ENCODE assay signal across 19 cellular contexts in the genomic region with DNA sequence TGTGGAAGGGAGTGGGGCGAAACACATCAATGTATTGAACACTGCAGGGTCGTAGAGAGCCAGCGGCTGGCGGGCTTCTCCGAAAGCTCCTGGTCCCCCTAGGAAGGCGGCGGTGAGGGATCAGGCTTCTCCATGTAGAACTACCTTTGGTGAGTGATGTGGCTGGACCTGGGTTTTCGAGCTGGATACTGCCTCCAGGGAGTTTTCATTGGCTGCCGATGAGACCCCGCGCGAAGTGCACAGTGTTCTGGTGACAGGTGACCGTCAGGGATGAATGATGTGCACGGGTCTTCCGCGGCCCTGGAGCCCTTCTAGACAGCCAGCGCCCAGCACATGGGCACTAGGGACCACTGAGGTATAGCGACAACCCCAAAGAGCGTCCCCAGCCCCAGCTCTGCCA. TPM values are rescaled to one million over a fixed set of nuclear protein-coding genes. Genes with fewer than 3 reads are reported as not detected.
DNase-seq lines count a peak whose midpoint lies in the region; ATAC-seq and TF ChIP-seq lines count a peak whose summit lies in the region.
"Had no signal": no experiment of that assay in that cellular context is flagged by ENCODE, and none has a peak within 500 bp of the region (broad histone marks: within the 10 kb centered on the region; RNA-seq: fewer than 3 reads in every experiment).

No MANE protein-coding gene starts in this region.

- no peak overlapping the region for H3K27ac ChIP-seq in CD8-positive, alpha-beta T cell (ENCODE audit: low read depth, low read length)
- H3K27ac ChIP-seq in HUES6 (ENCODE audit: low read depth, low read length) (no peak overlapping the region), hepatocyte (no peak overlapping the region), OCI-LY7 (ENCODE audit: low read depth, low read length, poor library complexity, severe bottlenecking) (no peak overlapping the region)
- H3K27ac ChIP-seq: neutrophil, thyroid gland had no signal

- peak overlapping the region; percentile 80 for H3K4me3 Mint-ChIP-seq in CD8-positive, alpha-beta T cell

- H3K4me3 ChIP-seq in CD8-positive, alpha-beta T cell (ENCODE audit: low read depth, low read length) = no peak overlapping the region
- H3K4me3 ChIP-seq in HUES6 (ENCODE audit: low read depth, low read length) = peak overlapping the region; percentile 90
- H3K4me3 ChIP-seq in hepatocyte = no peak overlapping the region
- no peak overlapping the region for H3K4me3 ChIP-seq in OCI-LY7 (ENCODE audit: low read depth, low read length, poor library complexity, severe bottlenecking)
- H3K4me3 ChIP-seq: MG63, thyroid gland had no signal

- POLR2A ChIA-PET in CD8-positive, alpha-beta T cell (lab: Charles Lee) = no interaction called here
- POLR2A ChIA-PET in OCI-LY7 (lab: Charles Lee) = no interaction called here

- H2AFZ ChIP-seq in hepatocyte (peak overlapping the region; percentile 61), OCI-LY7 (ENCODE audit: low read length) (no peak overlapping the region)

- no peaks in the 10 kb centered on the region for H4K20me1 ChIP-seq in hepatocyte (ENCODE audit: insufficient read depth, poor library complexity, severe bottlenecking)
- no peaks in the 10 kb centered on the region for H4K20me1 ChIP-seq in OCI-LY7 (ENCODE audit: insufficient read depth, low read length)

- intact Hi-C loops in CD8-positive, alpha-beta T cell (cut with DNase I, micrococcal nuclease) = no loop called here
- intact Hi-C loops in OCI-LY7 (cut with micrococcal nuclease; ENCODE audit: unreplicated experiment) = no loop called here

- DNase-seq in CD8-positive, alpha-beta T cell = no peak
- DNase-seq in hepatocyte (ENCODE audit: low spot score) (no peak), omental fat pad (ENCODE audit: low spot score) (no peak), OCI-LY7 (ENCODE audit: low spot score) (no peak), NCI-H226 (no peak)
- DNase-seq: activated CD4-positive, alpha-beta T cell treated with anti-CD3 and anti-CD28 coated beads for 4 hours; amniotic stem cell; BE2C; foreskin fibroblast; MG63; NCI-H1694 treated with DMSO at 0.1 percent for 48 hours; stimulated activated CD4-positive, alpha-beta T cell treated with anti-CD3 and anti-CD28 coated beads, Interleukin-2, amount 100 ng/mL, for 48 hours; T1000 had no signal

- ATAC-seq in CD8-positive, alpha-beta T cell = no peak
- ATAC-seq in omental fat pad (ENCODE audit: low FRiP score) (peak; percentile 24), GM19023 (IDR thresholded peaks at IDR 0.05; ENCODE audit: unreplicated experiment) (no peak)
- no peak for ATAC-seq in activated CD4-positive, CD25-positive, alpha-beta regulatory T cell treated with anti-CD3 and anti-CD28 coated beads, Interleukin-2, amount 50 U/mL, for 24 hours
- ATAC-seq: HCT116 had no signal

- no TSS peak for BruUV-seq in OCI-LY7 (replicated peaks; lab: Mats Ljungman, UMichigan)

- 33% methylated on average over 19 of the region's 19 CpGs for WGBS in hepatocyte (ENCODE audit: low lambda C conversion rate, missing lambda C conversion rate)

- H3K27me3 Mint-ChIP-seq in CD8-positive, alpha-beta T cell (ENCODE audit: low read depth) = peaks cover 41% of the 10 kb centered on the region

- H3K79me2 ChIP-seq in hepatocyte = no peaks in the 10 kb centered on the region
- H3K79me2 ChIP-seq in OCI-LY7 (ENCODE audit: insufficient read depth, low read depth, low read length) = no peaks in the 10 kb centered on the region

- H3K9me2 ChIP-seq in hepatocyte (replicated peaks; ENCODE audit: insufficient read depth) (no peaks in the 10 kb centered on the region), OCI-LY7 (ENCODE audit: insufficient read depth, low read length) (no peaks in the 10 kb centered on the region)

- no peaks in the 10 kb centered on the region for H3K9me3 Mint-ChIP-seq in CD8-positive, alpha-beta T cell

- H3K4me2 ChIP-seq in hepatocyte = peak overlapping the region; percentile 90
- no peak overlapping the region for H3K4me2 ChIP-seq in OCI-LY7 (ENCODE audit: low read length)

- no peaks in the 10 kb centered on the region for H3K36me3 ChIP-seq in CD8-positive, alpha-beta T cell (ENCODE audit: insufficient read depth, low read length)
- H3K36me3 ChIP-seq in HUES6 (ENCODE audit: control insufficient read depth, insufficient read depth, low read length) (no peaks in the 10 kb centered on the region), hepatocyte (replicated peaks; ENCODE audit: insufficient read depth, low read depth) (no peaks in the 10 kb centered on the region), OCI-LY7 (ENCODE audit: insufficient read depth, low read length) (no peaks in the 10 kb centered on the region)
- H3K36me3 ChIP-seq: BE2C, MG63, neutrophil, thyroid gland had no signal

- H3K4me1 Mint-ChIP-seq in CD8-positive, alpha-beta T cell (ENCODE audit: low read depth) = peaks cover 18% of the 10 kb centered on the region

- H3K4me1 ChIP-seq in CD8-positive, alpha-beta T cell (ENCODE audit: insufficient read depth, low read length) = peaks cover 16% of the 10 kb centered on the region
- H3K4me1 ChIP-seq in HUES6 (ENCODE audit: control insufficient read depth, insufficient read depth, low read length) (peaks cover 7% of the 10 kb centered on the region), hepatocyte (ENCODE audit: insufficient read depth) (no peaks in the 10 kb centered on the region), OCI-LY7 (ENCODE audit: insufficient read depth, low read length, poor library complexity, severe bottlenecking) (no peaks in the 10 kb centered on the region)
- H3K4me1 ChIP-seq: BE2C had no signal

- H3K36me3 Mint-ChIP-seq in CD8-positive, alpha-beta T cell = no peaks in the 10 kb centered on the region

- H3K27ac Mint-ChIP-seq in CD8-positive, alpha-beta T cell = no peak overlapping the region

- peaks cover 17% of the 10 kb centered on the region for H3K27me3 ChIP-seq in CD8-positive, alpha-beta T cell (ENCODE audit: insufficient read depth, low read length)
- H3K27me3 ChIP-seq in HUES6 (ENCODE audit: control insufficient read depth, insufficient read depth, low read length) (peaks cover 61% of the 10 kb centered on the region), hepatocyte (peaks cover 44% of the 10 kb centered on the region)
- H3K27me3 ChIP-seq: MG63 had no signal

- H3K9ac ChIP-seq in HUES6 (ENCODE audit: low read length) = no peak overlapping the region

- H3K9me3 ChIP-seq in CD8-positive, alpha-beta T cell (ENCODE audit: low read length) = no peaks in the 10 kb centered on the region
- H3K9me3 ChIP-seq in HUES6 (ENCODE audit: control insufficient read depth, insufficient read depth, low read depth, low read length) = 0 out of 2 replicates have a peak, but pooled peaks cover 3% of the 10 kb centered on the region
- H3K9me3 ChIP-seq in hepatocyte (ENCODE audit: low read depth) = no peaks in the 10 kb centered on the region
- no peaks in the 10 kb centered on the region for H3K9me3 ChIP-seq in OCI-LY7 (ENCODE audit: low read length)
- H3K9me3 ChIP-seq: BE2C, MG63, neutrophil, thyroid gland had no signal

- CTCF ChIA-PET in CD8-positive, alpha-beta T cell (lab: Charles Lee) = interaction anchor here (1.1 to 1.5 kb wide), 2 partner anchors 9 to 466 kb away, joined by 3 to 5 read pairs; no protein-coding TSS in a partner anchor
- CTCF ChIA-PET in OCI-LY7 (lab: Charles Lee; ENCODE audit: unreplicated experiment) = no interaction called here

- no peak for TF ChIP-seq CTCF in CD8-positive, alpha-beta T cell (IDR thresholded peaks at IDR 0.05)
- TF ChIP-seq CTCF in hepatocyte (IDR thresholded peaks at IDR 0.05; ENCODE audit: poor library complexity) = no peak
- TF ChIP-seq CTCF in omental fat pad (IDR thresholded peaks at IDR 0.05) = no peak
- no peak for TF ChIP-seq CTCF in OCI-LY7 (conservative IDR thresholded peaks at IDR 0.05; ENCODE audit: low read length)

RNA-seq across cellular contexts. Expression of a gene that starts 16.4 kb away (rescaled TPM):
- 10 to 100 TPM; 42.5 to 44.2 TPM for total RNA-seq in CD8-positive, alpha-beta T cell
- total RNA-seq in hepatocyte (23.3 and 23.4 TPM in 2 replicates), omental fat pad (10 to 100 TPM; 11.0 to 22.1 (median 13.5) TPM), OCI-LY7 (2022) (25.3 and 26.3 TPM in 2 replicates)
- 30.4 and 32.1 TPM in 2 replicates for polyA plus RNA-seq in hepatocyte
- total RNA-seq in OCI-LY7 (2014; rRNA removed; shearing (Covaris generic)) = 32.2 and 34.6 TPM in 2 replicates

RNA-seq across cellular contexts. Expression of a gene that starts 46.3 kb away (rescaled TPM):
- total RNA-seq in CD8-positive, alpha-beta T cell = under 1 TPM; 0.35 to 0.94 TPM
- total RNA-seq in hepatocyte (23.6 and 26.6 TPM in 2 replicates), omental fat pad (10 to 100 TPM in 2 of 4 donors, 1 to 10 TPM in 2; 8.5 to 20.8 (median 11.5) TPM), OCI-LY7 (2022) (19.0 and 23.7 TPM in 2 replicates)
- polyA plus RNA-seq in hepatocyte = 13.2 and 14.3 TPM in 2 replicates
- 10.8 and 12.2 TPM in 2 replicates for total RNA-seq in OCI-LY7 (2014; rRNA removed; shearing (Covaris generic))

Comparison
In these comparisons a context has a peak if more than half of its experiments do, and no peak if none do; other contexts are left out.
1. RNA of a gene that starts 46.3 kb away (total RNA-seq): 23.6 to 26.6 TPM in hepatocyte, 10.8 to 23.7 TPM in OCI-LY7 and 8.5 to 20.8 TPM in omental fat pad; 0.35 to 0.94 TPM in CD8-positive, alpha-beta T cell; every median in the first group is over 4 times any median in the second.